ENCODE assay signal across 1 cellular context in genomic region chr15:101650145-101650544, GRCh38.
TF ChIP-seq lines count a peak whose summit lies in the region.

No MANE protein-coding gene starts in this region.

TF ChIP-seq in GM23338, 12 proteins besides CTCF, POLR2A, EP300 and RAD21 (continued from another document):
- no peak for TF ChIP-seq ZNF462 (CRISPR knock-in tag; IDR thresholded peaks at IDR 0.05)
- no peak for TF ChIP-seq POLR2AphosphoS5 (IDR thresholded peaks at IDR 0.05; ENCODE audit: low read depth)
- no peak for TF ChIP-seq EZH2phosphoT487 (IDR thresholded peaks at IDR 0.05; ENCODE audit: unreplicated experiment)
- no peak for TF ChIP-seq ETS1 (IDR thresholded peaks at IDR 0.05)
- no peak for TF ChIP-seq ZNF114 (CRISPR knock-in tag; IDR thresholded peaks at IDR 0.05)
- no peak for TF ChIP-seq ZNF331 (CRISPR knock-in tag; IDR thresholded peaks at IDR 0.05; ENCODE audit: low read depth)
TF ChIP-seq in GM23338: peak in this region for 0.
